26 cellular contexts compared by ENCODE assay signal in genomic region chr22:23410411-23410810, GRCh38.
"Had no signal": no experiment of that assay in that cellular context is flagged by ENCODE, and none has a peak within 500 bp of the region (broad histone marks: within the 10 kb centered on the region; RNA-seq: fewer than 3 reads in every experiment).

No MANE protein-coding gene starts in this region.

- H3K9me3 ChIP-seq: left ventricle myocardium inferior, neutrophil, suprapubic skin, thoracic aorta, tibial artery, upper lobe of right lung, uterus had no signal

- H3K27ac Mint-ChIP-seq: immature natural killer cell; stimulated activated naive B cell treated with anti-CD40 and anti-IgM and Interleukin-4, amounts not matched to agents 10 μg/mL and 1 μg/mL and 100 μg/mL, for 72 hours had no signal

- H3K79me2 ChIP-seq: parathyroid adenoma had no signal

- H3K4me3 Mint-ChIP-seq: immature natural killer cell; naive thymus-derived CD8-positive, alpha-beta T cell; nephron progenitor cell; neural progenitor cell; stimulated activated naive B cell treated with anti-CD40 and anti-IgM and Interleukin-4, amounts not matched to agents 10 μg/mL and 1 μg/mL and 100 μg/mL, for 72 hours had no signal

- H3K27ac ChIP-seq: left ventricle myocardium inferior, neural progenitor cell, neutrophil, parathyroid adenoma, psoas muscle, skin epidermis, suprapubic skin, thoracic aorta, tibial artery, upper lobe of right lung, uterus had no signal

- H3K27me3 ChIP-seq: neural progenitor cell, neutrophil, uterus had no signal

- H3K9me3 Mint-ChIP-seq: immature natural killer cell; naive thymus-derived CD8-positive, alpha-beta T cell; stimulated activated naive B cell treated with anti-CD40 and anti-IgM and Interleukin-4, amounts not matched to agents 10 μg/mL and 1 μg/mL and 100 μg/mL, for 72 hours had no signal

- H3K36me3 ChIP-seq: left ventricle myocardium inferior, neural progenitor cell, neutrophil, suprapubic skin, thoracic aorta, tibial artery, upper lobe of right lung, uterus had no signal

- H3K27me3 Mint-ChIP-seq: naive thymus-derived CD8-positive, alpha-beta T cell; stimulated activated naive B cell treated with anti-CD40 and anti-IgM and Interleukin-4, amounts not matched to agents 10 μg/mL and 1 μg/mL and 100 μg/mL, for 72 hours had no signal

- H3K9ac ChIP-seq: neural progenitor cell, parathyroid adenoma had no signal

- H2AFZ ChIP-seq: neural progenitor cell, parathyroid adenoma had no signal

- H3K4me1 ChIP-seq: left ventricle myocardium inferior, parathyroid adenoma, psoas muscle, suprapubic skin, tibial artery, upper lobe of right lung, uterus had no signal

- H3K4me3 ChIP-seq: left ventricle myocardium inferior, lung, neural progenitor cell, psoas muscle, skin epidermis, suprapubic skin, thoracic aorta, tibial artery, upper lobe of right lung, uterus had no signal

- ATAC-seq: naive thymus-derived CD8-positive, alpha-beta T cell; psoas muscle; sciatic nerve; stimulated activated naive B cell treated with anti-CD40 and anti-IgM and Interleukin-4, amounts not matched to agents 10 μg/mL and 1 μg/mL and 100 μg/mL, for 72 hours; stimulated activated naive CD8-positive, alpha-beta T cell treated with anti-CD3 and anti-CD28 coated beads, Interleukin-15, Interleukin-2, amounts not matched to agents 100 U/mL and 50 U/mL, for 24 hours; upper lobe of right lung had no signal

- H3K36me3 Mint-ChIP-seq: immature natural killer cell; naive thymus-derived CD8-positive, alpha-beta T cell; neural progenitor cell; stimulated activated naive B cell treated with anti-CD40 and anti-IgM and Interleukin-4, amounts not matched to agents 10 μg/mL and 1 μg/mL and 100 μg/mL, for 72 hours had no signal

- H3K4me2 ChIP-seq: neural progenitor cell had no signal

- DNase-seq: hypothalamus; immature natural killer cell; left ventricle myocardium inferior; mesendoderm; nephron progenitor cell; occipital lobe; psoas muscle; stimulated activated CD4-positive, alpha-beta T cell treated with anti-CD3 and anti-CD28 coated beads, Interleukin-12 subunit alpha, Interleukin-12 subunit beta, amount 100 ng/mL, for 4 hours; stimulated activated CD4-positive, alpha-beta T cell treated with anti-CD3 and anti-CD28 coated beads, Interleukin-15, amount 100 ng/mL, for 24 hours; stimulated activated CD4-positive, alpha-beta T cell treated with anti-CD3 and anti-CD28 coated beads, Interleukin-2, amount 100 ng/mL, for 24 hours; stimulated activated CD4-positive, alpha-beta T cell treated with anti-CD3 and anti-CD28 coated beads, Interleukin-4, amount 100 ng/mL, for 1 hour; stimulated activated naive B cell treated with anti-CD40 and anti-IgM and Interleukin-4, amounts not matched to agents 10 μg/mL and 1 μg/mL and 100 μg/mL, for 72 hours; stimulated activated naive CD8-positive, alpha-beta T cell treated with anti-CD3 and anti-CD28 coated beads, Interleukin-15, Interleukin-2, amounts not matched to agents 100 U/mL and 50 U/mL, for 24 hours; tibial artery; trophoblast cell; upper lobe of right lung; uterus had no signal
